In the genomic region with DNA sequence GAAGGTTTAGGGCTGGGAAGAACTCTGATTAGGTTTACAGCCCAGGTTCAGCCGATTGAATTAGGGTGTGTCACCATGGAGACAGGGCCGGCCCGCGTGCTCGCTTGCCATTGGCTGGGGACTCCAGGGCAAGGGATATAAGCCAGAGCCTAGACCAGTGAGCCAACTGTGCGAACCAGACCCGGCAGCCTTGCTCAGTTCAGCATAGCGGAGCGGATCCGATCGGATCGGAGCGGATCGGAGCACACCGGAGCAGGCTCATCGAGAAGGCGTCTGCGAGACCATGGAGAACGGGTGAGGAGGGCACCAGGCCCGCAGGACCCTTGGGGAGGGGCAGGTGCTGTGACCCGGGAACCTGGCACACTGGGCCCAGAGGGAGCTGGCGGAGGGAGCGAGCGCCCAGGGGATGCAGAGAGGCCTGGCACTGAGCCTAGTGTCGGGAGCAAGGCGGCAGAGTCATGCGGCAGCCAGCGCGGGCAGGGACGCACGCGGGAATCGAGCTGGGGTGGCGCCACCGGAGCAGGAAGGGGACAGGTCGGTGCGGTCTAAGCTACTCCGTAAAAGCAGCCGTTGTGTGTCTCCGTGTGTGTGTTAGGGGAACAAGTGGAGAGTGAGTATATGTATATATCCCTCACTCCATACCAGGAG, we compare ENCODE assay signal across 1 cellular context.
TF ChIP-seq lines count a peak whose summit lies in the region.

A gene (plus strand): TSS at position 165 of the 648 bp plus-strand sequence. CDS start 119 bp downstream, at position 284.

TF ChIP-seq in HepG2, 621 proteins besides CTCF, POLR2A, EP300 and RAD21 (continued from another document and continues in another):
- TF ChIP-seq, protein P1, sequence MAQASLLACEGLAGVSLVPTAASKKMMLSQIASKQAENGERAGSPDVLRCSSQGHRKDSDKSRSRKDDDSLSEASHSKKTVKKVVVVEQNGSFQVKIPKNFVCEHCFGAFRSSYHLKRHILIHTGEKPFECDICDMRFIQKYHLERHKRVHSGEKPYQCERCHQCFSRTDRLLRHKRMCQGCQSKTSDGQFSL (CRISPR knock-in tag; IDR thresholded peaks at IDR 0.05) = no peak
- TF ChIP-seq SNAI1 (CRISPR knock-in tag; IDR thresholded peaks at IDR 0.05; ENCODE audit: borderline replicate concordance) = no peak
- TF ChIP-seq KLF9 (CRISPR knock-in tag; IDR thresholded peaks at IDR 0.05; ENCODE audit: low read depth) = no peak
- peak; percentile 82; the same call in 1 of the 2 replicates for TF ChIP-seq ZFP90 (CRISPR knock-in tag; IDR thresholded peaks at IDR 0.05; ENCODE audit: borderline replicate concordance)
- TF ChIP-seq, protein P2, sequence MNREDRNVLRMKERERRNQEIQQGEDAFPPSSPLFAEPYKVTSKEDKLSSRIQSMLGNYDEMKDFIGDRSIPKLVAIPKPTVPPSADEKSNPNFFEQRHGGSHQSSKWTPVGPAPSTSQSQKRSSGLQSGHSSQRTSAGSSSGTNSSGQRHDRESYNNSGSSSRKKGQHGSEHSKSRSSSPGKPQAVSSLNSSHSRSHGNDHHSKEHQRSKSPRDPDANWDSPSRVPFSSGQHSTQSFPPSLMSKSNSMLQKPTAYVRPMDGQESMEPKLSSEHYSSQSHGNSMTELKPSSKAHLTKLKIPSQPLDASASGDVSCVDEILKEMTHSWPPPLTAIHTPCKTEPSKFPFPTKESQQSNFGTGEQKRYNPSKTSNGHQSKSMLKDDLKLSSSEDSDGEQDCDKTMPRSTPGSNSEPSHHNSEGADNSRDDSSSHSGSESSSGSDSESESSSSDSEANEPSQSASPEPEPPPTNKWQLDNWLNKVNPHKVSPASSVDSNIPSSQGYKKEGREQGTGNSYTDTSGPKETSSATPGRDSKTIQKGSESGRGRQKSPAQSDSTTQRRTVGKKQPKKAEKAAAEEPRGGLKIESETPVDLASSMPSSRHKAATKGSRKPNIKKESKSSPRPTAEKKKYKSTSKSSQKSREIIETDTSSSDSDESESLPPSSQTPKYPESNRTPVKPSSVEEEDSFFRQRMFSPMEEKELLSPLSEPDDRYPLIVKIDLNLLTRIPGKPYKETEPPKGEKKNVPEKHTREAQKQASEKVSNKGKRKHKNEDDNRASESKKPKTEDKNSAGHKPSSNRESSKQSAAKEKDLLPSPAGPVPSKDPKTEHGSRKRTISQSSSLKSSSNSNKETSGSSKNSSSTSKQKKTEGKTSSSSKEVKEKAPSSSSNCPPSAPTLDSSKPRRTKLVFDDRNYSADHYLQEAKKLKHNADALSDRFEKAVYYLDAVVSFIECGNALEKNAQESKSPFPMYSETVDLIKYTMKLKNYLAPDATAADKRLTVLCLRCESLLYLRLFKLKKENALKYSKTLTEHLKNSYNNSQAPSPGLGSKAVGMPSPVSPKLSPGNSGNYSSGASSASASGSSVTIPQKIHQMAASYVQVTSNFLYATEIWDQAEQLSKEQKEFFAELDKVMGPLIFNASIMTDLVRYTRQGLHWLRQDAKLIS (CRISPR knock-in tag; IDR thresholded peaks at IDR 0.05) = peak; percentile 85; the same call in 1 of the 2 replicates
- TF ChIP-seq SRSF9 (IDR thresholded peaks at IDR 0.05; ENCODE audit: borderline replicate concordance, insufficient read depth, low read depth, low read length, poor library complexity, severe bottlenecking) = no peak
- TF ChIP-seq ZNF282 (IDR thresholded peaks at IDR 0.05; ENCODE audit: partially characterized antibody) = no peak
- no peak for TF ChIP-seq STAT5B (CRISPR knock-in tag; IDR thresholded peaks at IDR 0.05)
- TF ChIP-seq, protein P3, sequence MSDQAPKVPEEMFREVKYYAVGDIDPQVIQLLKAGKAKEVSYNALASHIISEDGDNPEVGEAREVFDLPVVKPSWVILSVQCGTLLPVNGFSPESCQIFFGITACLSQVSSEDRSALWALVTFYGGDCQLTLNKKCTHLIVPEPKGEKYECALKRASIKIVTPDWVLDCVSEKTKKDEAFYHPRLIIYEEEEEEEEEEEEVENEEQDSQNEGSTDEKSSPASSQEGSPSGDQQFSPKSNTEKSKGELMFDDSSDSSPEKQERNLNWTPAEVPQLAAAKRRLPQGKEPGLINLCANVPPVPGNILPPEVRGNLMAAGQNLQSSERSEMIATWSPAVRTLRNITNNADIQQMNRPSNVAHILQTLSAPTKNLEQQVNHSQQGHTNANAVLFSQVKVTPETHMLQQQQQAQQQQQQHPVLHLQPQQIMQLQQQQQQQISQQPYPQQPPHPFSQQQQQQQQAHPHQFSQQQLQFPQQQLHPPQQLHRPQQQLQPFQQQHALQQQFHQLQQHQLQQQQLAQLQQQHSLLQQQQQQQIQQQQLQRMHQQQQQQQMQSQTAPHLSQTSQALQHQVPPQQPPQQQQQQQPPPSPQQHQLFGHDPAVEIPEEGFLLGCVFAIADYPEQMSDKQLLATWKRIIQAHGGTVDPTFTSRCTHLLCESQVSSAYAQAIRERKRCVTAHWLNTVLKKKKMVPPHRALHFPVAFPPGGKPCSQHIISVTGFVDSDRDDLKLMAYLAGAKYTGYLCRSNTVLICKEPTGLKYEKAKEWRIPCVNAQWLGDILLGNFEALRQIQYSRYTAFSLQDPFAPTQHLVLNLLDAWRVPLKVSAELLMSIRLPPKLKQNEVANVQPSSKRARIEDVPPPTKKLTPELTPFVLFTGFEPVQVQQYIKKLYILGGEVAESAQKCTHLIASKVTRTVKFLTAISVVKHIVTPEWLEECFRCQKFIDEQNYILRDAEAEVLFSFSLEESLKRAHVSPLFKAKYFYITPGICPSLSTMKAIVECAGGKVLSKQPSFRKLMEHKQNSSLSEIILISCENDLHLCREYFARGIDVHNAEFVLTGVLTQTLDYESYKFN (CRISPR knock-in tag; conservative IDR thresholded peaks at IDR 0.05) = peak; percentile 27; the same call in 1 of the 2 replicates
- peak; percentile 80; the same call in 1 of the 2 replicates for TF ChIP-seq FIP1L1 (IDR thresholded peaks at IDR 0.05; ENCODE audit: borderline replicate concordance, insufficient read depth, low read depth, low read length)
- TF ChIP-seq CREM (IDR thresholded peaks at IDR 0.05) = no peak
- no peak for TF ChIP-seq CREM (CRISPR knock-in tag; IDR thresholded peaks at IDR 0.05)
- peak; percentile 69; the same call in 1 of the 2 replicates for TF ChIP-seq ZNF329 (CRISPR knock-in tag; IDR thresholded peaks at IDR 0.05; ENCODE audit: low read depth)
- peak; percentile 92 for TF ChIP-seq ZNF883 (CRISPR knock-in tag; IDR thresholded peaks at IDR 0.05; ENCODE audit: not compliant biosample characterization)
- TF ChIP-seq ZNF562 (CRISPR knock-in tag; IDR thresholded peaks at IDR 0.05; ENCODE audit: borderline replicate concordance) = no peak
- TF ChIP-seq, protein P4, sequence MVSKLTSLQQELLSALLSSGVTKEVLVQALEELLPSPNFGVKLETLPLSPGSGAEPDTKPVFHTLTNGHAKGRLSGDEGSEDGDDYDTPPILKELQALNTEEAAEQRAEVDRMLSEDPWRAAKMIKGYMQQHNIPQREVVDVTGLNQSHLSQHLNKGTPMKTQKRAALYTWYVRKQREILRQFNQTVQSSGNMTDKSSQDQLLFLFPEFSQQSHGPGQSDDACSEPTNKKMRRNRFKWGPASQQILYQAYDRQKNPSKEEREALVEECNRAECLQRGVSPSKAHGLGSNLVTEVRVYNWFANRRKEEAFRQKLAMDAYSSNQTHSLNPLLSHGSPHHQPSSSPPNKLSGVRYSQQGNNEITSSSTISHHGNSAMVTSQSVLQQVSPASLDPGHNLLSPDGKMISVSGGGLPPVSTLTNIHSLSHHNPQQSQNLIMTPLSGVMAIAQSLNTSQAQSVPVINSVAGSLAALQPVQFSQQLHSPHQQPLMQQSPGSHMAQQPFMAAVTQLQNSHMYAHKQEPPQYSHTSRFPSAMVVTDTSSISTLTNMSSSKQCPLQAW (CRISPR knock-in tag; IDR thresholded peaks at IDR 0.05) = 0 out of 2 replicates have a peak, but pooled peaks have one; percentile 9
- TF ChIP-seq, protein P5, sequence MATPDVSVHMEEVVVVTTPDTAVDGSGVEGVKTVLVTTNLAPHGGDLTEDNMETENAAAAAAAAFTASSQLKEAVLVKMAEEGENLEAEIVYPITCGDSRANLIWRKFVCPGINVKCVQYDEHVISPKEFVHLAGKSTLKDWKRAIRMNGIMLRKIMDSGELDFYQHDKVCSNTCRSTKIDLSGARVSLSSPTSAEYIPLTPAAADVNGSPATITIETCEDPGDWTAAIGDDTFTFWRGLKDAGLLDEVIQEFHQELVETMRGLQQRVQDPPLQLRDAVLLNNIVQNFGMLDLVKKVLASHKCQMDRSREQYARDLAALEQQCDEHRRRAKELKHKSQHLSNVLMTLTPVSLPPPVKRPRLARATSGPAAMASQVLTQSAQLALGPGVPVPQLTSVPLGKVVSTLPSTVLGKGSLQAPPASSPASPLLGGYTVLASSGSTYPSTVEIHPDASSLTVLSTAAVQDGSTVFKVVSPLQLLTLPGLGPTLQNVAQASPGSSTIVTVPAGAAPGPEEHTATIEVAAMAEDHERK (CRISPR knock-in tag; IDR thresholded peaks at IDR 0.05; ENCODE audit: low read depth) = 0 out of 2 replicates have a peak, but pooled peaks have one; percentile 30
- TF ChIP-seq, protein P6, sequence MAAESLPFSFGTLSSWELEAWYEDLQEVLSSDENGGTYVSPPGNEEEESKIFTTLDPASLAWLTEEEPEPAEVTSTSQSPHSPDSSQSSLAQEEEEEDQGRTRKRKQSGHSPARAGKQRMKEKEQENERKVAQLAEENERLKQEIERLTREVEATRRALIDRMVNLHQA (CRISPR knock-in tag; IDR thresholded peaks at IDR 0.05) = peak; percentile 38; the same call in 1 of the 2 replicates
- TF ChIP-seq TBX2 (CRISPR knock-in tag; IDR thresholded peaks at IDR 0.05; ENCODE audit: borderline replicate concordance) = peak; percentile 21; the same call in 1 of the 2 replicates
- TF ChIP-seq FOSL2 (CRISPR knock-in tag; IDR thresholded peaks at IDR 0.05) = peak; percentile 54; the same call in 1 of the 2 replicates
- TF ChIP-seq DPF2 (CRISPR knock-in tag; IDR thresholded peaks at IDR 0.05; ENCODE audit: borderline replicate concordance, low read depth) = no peak
- peak; percentile 85 for TF ChIP-seq RFX3 (CRISPR knock-in tag; IDR thresholded peaks at IDR 0.05)
- no peak for TF ChIP-seq PAWR (CRISPR knock-in tag; IDR thresholded peaks at IDR 0.05; ENCODE audit: borderline replicate concordance)
- TF ChIP-seq, protein P7, sequence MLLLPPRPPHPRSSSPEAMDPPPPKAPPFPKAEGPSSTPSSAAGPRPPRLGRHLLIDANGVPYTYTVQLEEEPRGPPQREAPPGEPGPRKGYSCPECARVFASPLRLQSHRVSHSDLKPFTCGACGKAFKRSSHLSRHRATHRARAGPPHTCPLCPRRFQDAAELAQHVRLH (CRISPR knock-in tag; IDR thresholded peaks at IDR 0.05; ENCODE audit: borderline replicate concordance, low read depth) = peak; percentile 96
- TF ChIP-seq ZBTB20 (CRISPR knock-in tag; IDR thresholded peaks at IDR 0.05; ENCODE audit: borderline replicate concordance, low read depth) = peak; percentile 71; the same call in 1 of the 2 replicates
- TF ChIP-seq CAMTA2 (CRISPR knock-in tag; IDR thresholded peaks at IDR 0.05; ENCODE audit: borderline replicate concordance) = 0 out of 2 replicates have a peak, but pooled peaks have one; percentile 68
- TF ChIP-seq, protein P8, sequence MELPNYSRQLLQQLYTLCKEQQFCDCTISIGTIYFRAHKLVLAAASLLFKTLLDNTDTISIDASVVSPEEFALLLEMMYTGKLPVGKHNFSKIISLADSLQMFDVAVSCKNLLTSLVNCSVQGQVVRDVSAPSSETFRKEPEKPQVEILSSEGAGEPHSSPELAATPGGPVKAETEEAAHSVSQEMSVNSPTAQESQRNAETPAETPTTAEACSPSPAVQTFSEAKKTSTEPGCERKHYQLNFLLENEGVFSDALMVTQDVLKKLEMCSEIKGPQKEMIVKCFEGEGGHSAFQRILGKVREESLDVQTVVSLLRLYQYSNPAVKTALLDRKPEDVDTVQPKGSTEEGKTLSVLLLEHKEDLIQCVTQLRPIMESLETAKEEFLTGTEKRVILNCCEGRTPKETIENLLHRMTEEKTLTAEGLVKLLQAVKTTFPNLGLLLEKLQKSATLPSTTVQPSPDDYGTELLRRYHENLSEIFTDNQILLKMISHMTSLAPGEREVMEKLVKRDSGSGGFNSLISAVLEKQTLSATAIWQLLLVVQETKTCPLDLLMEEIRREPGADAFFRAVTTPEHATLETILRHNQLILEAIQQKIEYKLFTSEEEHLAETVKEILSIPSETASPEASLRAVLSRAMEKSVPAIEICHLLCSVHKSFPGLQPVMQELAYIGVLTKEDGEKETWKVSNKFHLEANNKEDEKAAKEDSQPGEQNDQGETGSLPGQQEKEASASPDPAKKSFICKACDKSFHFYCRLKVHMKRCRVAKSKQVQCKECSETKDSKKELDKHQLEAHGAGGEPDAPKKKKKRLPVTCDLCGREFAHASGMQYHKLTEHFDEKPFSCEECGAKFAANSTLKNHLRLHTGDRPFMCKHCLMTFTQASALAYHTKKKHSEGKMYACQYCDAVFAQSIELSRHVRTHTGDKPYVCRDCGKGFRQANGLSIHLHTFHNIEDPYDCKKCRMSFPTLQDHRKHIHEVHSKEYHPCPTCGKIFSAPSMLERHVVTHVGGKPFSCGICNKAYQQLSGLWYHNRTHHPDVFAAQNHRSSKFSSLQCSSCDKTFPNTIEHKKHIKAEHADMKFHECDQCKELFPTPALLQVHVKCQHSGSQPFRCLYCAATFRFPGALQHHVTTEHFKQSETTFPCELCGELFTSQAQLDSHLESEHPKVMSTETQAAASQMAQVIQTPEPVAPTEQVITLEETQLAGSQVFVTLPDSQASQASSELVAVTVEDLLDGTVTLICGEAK (IDR thresholded peaks at IDR 0.05) = no peak
- TF ChIP-seq, protein P8 (CRISPR knock-in tag; IDR thresholded peaks at IDR 0.05) = peak; percentile 41; the same call in 1 of the 2 replicates
- TF ChIP-seq TSC22D2 (CRISPR knock-in tag; IDR thresholded peaks at IDR 0.05; ENCODE audit: borderline replicate concordance) = no peak
- peak; percentile 93 for TF ChIP-seq PHF8 (CRISPR knock-in tag; IDR thresholded peaks at IDR 0.05)
- peak; percentile 85; the same call in 1 of the 2 replicates for TF ChIP-seq ZNF274 (CRISPR knock-in tag; IDR thresholded peaks at IDR 0.05)
- TF ChIP-seq ZSCAN20 (CRISPR knock-in tag; IDR thresholded peaks at IDR 0.05; ENCODE audit: borderline replicate concordance) = no peak
- peak; percentile 34; the same call in 1 of the 2 replicates for TF ChIP-seq FOXA3 (CRISPR knock-in tag; IDR thresholded peaks at IDR 0.05)
